8 cellular contexts compared by ENCODE assay signal in the genomic region with DNA sequence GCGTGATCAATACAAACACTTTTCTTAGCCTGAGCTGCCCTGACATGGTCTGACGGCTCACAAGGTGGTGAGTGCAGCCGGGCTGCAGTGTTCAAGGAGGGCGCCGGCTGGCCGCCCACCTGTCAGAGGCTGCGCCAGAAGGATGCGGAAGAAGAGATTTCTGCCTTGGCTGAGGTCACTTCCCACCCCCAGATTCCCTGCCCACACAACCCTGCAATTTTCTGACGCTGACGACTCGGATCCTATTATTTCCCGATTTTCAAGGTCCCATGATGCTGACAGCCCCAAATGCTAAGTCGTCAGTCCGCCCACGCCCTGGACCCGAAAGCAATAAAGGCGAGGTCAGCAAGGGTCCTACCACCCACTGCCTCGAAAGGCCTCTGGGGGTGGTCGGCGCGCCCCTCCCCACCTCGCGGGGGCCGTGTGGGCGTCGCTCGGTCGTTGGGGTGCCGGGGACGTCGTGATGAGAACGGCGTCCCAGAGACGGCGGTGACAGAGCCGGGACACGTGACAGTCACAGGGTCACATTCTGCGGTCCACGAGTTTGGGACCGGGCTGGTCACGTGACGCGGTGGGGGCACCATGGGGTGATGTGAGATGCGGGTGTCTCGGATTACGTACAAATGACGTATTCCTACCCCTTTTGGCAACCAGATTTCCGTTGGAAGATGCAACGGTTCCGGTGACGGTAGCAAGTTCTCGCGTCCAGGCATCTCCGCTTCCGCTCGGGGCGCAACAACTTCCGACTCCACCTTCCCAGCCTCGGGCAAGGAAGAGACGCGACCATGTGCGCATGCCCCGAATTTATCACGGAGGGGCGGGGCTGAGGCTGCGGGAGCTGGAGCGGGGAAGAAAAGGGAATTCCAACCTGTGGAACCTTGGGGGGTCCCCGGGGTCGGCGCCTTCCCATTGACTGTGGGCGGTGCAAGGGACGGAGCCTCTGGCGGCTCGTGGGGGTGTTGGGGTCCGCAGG. TPM values are rescaled to one million over a fixed set of nuclear protein-coding genes. Genes with fewer than 3 reads are reported as not detected.
DNase-seq lines count a peak whose midpoint lies in the region; ATAC-seq and TF ChIP-seq lines count a peak whose summit lies in the region.

A gene with protein sequence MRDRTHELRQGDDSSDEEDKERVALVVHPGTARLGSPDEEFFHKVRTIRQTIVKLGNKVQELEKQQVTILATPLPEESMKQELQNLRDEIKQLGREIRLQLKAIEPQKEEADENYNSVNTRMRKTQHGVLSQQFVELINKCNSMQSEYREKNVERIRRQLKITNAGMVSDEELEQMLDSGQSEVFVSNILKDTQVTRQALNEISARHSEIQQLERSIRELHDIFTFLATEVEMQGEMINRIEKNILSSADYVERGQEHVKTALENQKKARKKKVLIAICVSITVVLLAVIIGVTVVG (plus strand): TSS at position 823 of the 973 bp plus-strand sequence. CDS start 248 bp downstream, outside the sequence.

- POLR2A ChIA-PET in OCI-LY7 (lab: Charles Lee) = interaction anchor here (0.6 to 0.8 kb wide), 2 partner anchors 105 to 252 kb away, joined by 3 to 6 read pairs; no protein-coding TSS in a partner anchor

- intact Hi-C loops in OCI-LY7 (cut with micrococcal nuclease; ENCODE audit: unreplicated experiment) = loop anchor here (1.0 kb wide), 1 partner anchor 41 kb away; the partner anchor contains the start of genes ZNF646 and ZNF668

- no peaks in the 10 kb centered on the region for H3K9me2 ChIP-seq in OCI-LY7 (ENCODE audit: insufficient read depth, low read length)

- H2AFZ ChIP-seq in OCI-LY7 (ENCODE audit: low read length) = peak within 1 kb of the TSS; percentile 99

- no peaks in the 10 kb centered on the region for H4K20me1 ChIP-seq in OCI-LY7 (ENCODE audit: insufficient read depth, low read length)

- peak within 1 kb of the TSS; percentile 98 for H3K4me3 ChIP-seq in OCI-LY7 (ENCODE audit: low read depth, low read length, poor library complexity, severe bottlenecking)
- peak within 1 kb of the TSS; percentile 95 for H3K4me3 ChIP-seq in mononuclear cell (ENCODE audit: low read length)

- H3K4me1 ChIP-seq in OCI-LY7 (ENCODE audit: insufficient read depth, low read length, poor library complexity, severe bottlenecking) (peaks cover 18% of the 10 kb centered on the region), mononuclear cell (ENCODE audit: insufficient read depth, low read length) (peaks cover 42% of the 10 kb centered on the region)

- H3K79me2 ChIP-seq in OCI-LY7 (ENCODE audit: insufficient read depth, low read depth, low read length) = no peaks in the 10 kb centered on the region; the same call in 1 of the 2 replicates

- CTCF ChIA-PET in OCI-LY7 (lab: Charles Lee; ENCODE audit: unreplicated experiment) = interaction anchor here (0.6 kb wide), 1 partner anchor 10 kb away, joined by 3 read pairs; no protein-coding TSS in a partner anchor

- DNase-seq in D341Med (ENCODE audit: low spot score) = peak; percentile 94
- DNase-seq in HuH-7.5 (ENCODE audit: low spot score) = peak; percentile 88
- peak; percentile 95 for DNase-seq in OCI-LY7 (ENCODE audit: low spot score)
- DNase-seq in activated T-cell treated with anti-CD3 and anti-CD28 coated beads for 24 hours (ENCODE audit: low read depth) = peak; percentile 96
- peak; percentile 88 for DNase-seq in epidermal melanocyte (ENCODE audit: insufficient read length, low spot score)
- peak; percentile 94 to 96 for DNase-seq in stimulated activated CD8-positive, alpha-beta memory T cell treated with anti-CD3 and anti-CD28 coated beads, Interleukin-4, amount 100 ng/mL, for 1 hour (ENCODE audit: low read depth in 2 of 2, low spot score in 1 of 2)

- H3K4me2 ChIP-seq in OCI-LY7 (ENCODE audit: low read length) = peak within 1 kb of the TSS; percentile 100

- H3K9me3 ChIP-seq in OCI-LY7 (ENCODE audit: low read length) (no peaks in the 10 kb centered on the region), mononuclear cell (ENCODE audit: low read depth, low read length) (no peaks in the 10 kb centered on the region)

- peaks cover 4% of the 10 kb centered on the region; the same call in 1 of the 2 replicates for H3K36me3 ChIP-seq in OCI-LY7 (ENCODE audit: insufficient read depth, low read length)

- H3K27ac ChIP-seq in OCI-LY7 (ENCODE audit: low read depth, low read length, poor library complexity, severe bottlenecking) = peak within 1 kb of the TSS; percentile 59

- TF ChIP-seq CTCF in OCI-LY7 (conservative IDR thresholded peaks at IDR 0.05; ENCODE audit: low read length) = no peak

- BruUV-seq in OCI-LY7 (replicated peaks; lab: Mats Ljungman, UMichigan) = TSS peak; percentile 84

- peak; percentile 75 for ATAC-seq in GM21526 (IDR thresholded peaks at IDR 0.05; ENCODE audit: low FRiP score, unreplicated experiment)

- no peaks in the 10 kb centered on the region for H3K27me3 ChIP-seq in mononuclear cell (ENCODE audit: insufficient read depth, low read length)

RNA-seq across cellular contexts. Expression of the gene that starts here (rescaled TPM):
- total RNA-seq in OCI-LY7 (2014; rRNA removed; shearing (Covaris generic)) = 14.6 and 16.6 TPM in 2 replicates
- total RNA-seq in OCI-LY7 (2022) (40.5 and 41.6 TPM in 2 replicates), mononuclear cell (16.5 TPM)

Comparison
In these comparisons a context has a peak if more than half of its experiments do, and no peak if none do; other contexts are left out.
1. Peak in every context shown above with its lines: DNase-seq, ATAC-seq, H3K4me3 ChIP-seq and H3K27ac ChIP-seq.